In the genomic region with DNA sequence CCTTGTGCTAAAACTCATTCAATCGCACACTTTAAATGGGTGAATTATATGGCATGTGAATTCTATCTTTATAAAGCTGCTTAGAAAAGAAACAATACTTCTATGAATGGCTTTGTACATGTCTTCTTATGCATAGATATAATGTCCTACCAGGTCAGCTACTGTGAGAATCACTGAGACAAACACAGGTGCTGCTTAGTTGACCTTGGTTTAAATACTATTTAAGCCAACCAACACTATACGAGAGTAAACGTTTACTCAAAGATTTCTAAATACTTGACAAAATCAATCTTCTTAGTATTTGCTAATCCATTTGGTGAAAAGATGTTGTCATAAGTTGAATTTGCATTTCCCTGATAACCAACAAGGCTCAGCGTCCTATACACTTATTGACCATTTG, we compare ENCODE assay signal across 8 cellular contexts.
"Had no signal": no experiment of that assay in that cellular context is flagged by ENCODE, and none has a peak within 500 bp of the region (broad histone marks: within the 10 kb centered on the region; RNA-seq: fewer than 3 reads in every experiment).

No MANE protein-coding gene starts in this region.

- H3K27ac Mint-ChIP-seq: GM23338, H9, IgD-negative memory B cell had no signal

- ATAC-seq: GM23338 had no signal

- FAIRE-seq: H1, H54, HTR-8/SVneo had no signal

- H3K4me3 ChIP-seq: GM23338 had no signal

- H3K4me1 Mint-ChIP-seq: GM23338, IgD-negative memory B cell had no signal

- H3K4me3 Mint-ChIP-seq: GM23338, H9 had no signal

- H2AFZ ChIP-seq: GM23338 had no signal

- DNase-seq: H9, HCEC 1CT, KBM-7 had no signal

- H3K4me2 ChIP-seq: GM23338 had no signal

- H3K27me3 Mint-ChIP-seq: IgD-negative memory B cell had no signal
